In genomic region chr1:219506337-219506944, GRCh38 we compare ENCODE assay signal across 20 cellular contexts.
DNase-seq lines count a peak whose midpoint lies in the region; ATAC-seq, FAIRE-seq and TF ChIP-seq lines count a peak whose summit lies in the region.
"Had no signal": no experiment of that assay in that cellular context is flagged by ENCODE, and none has a peak within 500 bp of the region (broad histone marks: within the 10 kb centered on the region; RNA-seq: fewer than 3 reads in every experiment).

No MANE protein-coding gene starts in this region.

- no peak overlapping the region for H3K14ac ChIP-seq in H1 (ENCODE audit: insufficient read length)

- no peak overlapping the region for H2BK120ac ChIP-seq in H1 (replicated peaks; ENCODE audit: low read depth, low read length)

- BruUV-seq in Caco-2 (replicated peaks; lab: Mats Ljungman, UMichigan), result no TSS peak

- H4K91ac ChIP-seq in H1 (replicated peaks; ENCODE audit: insufficient read length, low read length), result no peak overlapping the region

- H4K20me1 ChIP-seq in H1 (replicated peaks in 1 of 2; ENCODE audit: control insufficient read depth in 1 of 2, insufficient read depth in 2 of 2, low read length in 2 of 2), result no peaks in the 10 kb centered on the region
- H4K20me1 ChIP-seq: BLaER1 had no signal

- WGBS in H1 (ENCODE audit: extremely low coverage in 1 of 2, insufficient coverage in 1 of 2, insufficient read length in 1 of 2, insufficient replicate concordance in 2 of 2, low coverage in 1 of 2, low lambda C conversion rate in 2 of 2, missing lambda C conversion rate in 1 of 2), 2 experiments, result 55% methylated on average over 4 of the region's 4 CpGs; no CpG with 5 or more reads in 1 of the 2 experiments

- H3K36me3 Mint-ChIP-seq in Caco-2 (ENCODE audit: insufficient read depth, unreplicated experiment) (no peaks in the 10 kb centered on the region), nephron progenitor cell (ENCODE audit: low read depth) (peaks cover 17% of the 10 kb centered on the region)
- H3K36me3 Mint-ChIP-seq: IgD-negative memory B cell had no signal

- H4K8ac ChIP-seq in H1 (ENCODE audit: extremely low read depth, insufficient read depth, low read length), result no peak overlapping the region

- CTCF ChIA-PET in Caco-2 (lab: Charles Lee), result no interaction called here
- CTCF ChIA-PET in H1 (lab: Charles Lee; ENCODE audit: partially characterized antibody), result no interaction called here

- no peaks in the 10 kb centered on the region for H3K79me1 ChIP-seq in H1 (ENCODE audit: low read depth, low read length)

- H3K9me3 ChIP-seq in Caco-2 (no peaks in the 10 kb centered on the region), H1 (ENCODE audit: insufficient read depth in 2 of 2, low read depth in 1 of 2, low read length in 1 of 2) (no peaks in the 10 kb centered on the region)
- H3K9me3 ChIP-seq: BLaER1 had no signal

- H3K27ac ChIP-seq in H1 (ENCODE audit: low read depth, low read length), result no peak overlapping the region
- H3K27ac ChIP-seq: BLaER1 had no signal

- no peak for FAIRE-seq in H1 (lab: Jason Lieb, UNC)
- FAIRE-seq: GM12891, GM18507 had no signal

- H3K56ac ChIP-seq in H1 (replicated peaks; ENCODE audit: insufficient read length, low read depth, low read length), result no peak overlapping the region

- no peak overlapping the region for H3K18ac ChIP-seq in H1 (ENCODE audit: extremely low read depth, low read length)

- H2BK15ac ChIP-seq in H1 (ENCODE audit: low read length), result no peak overlapping the region

- H3K27me3 Mint-ChIP-seq in Caco-2 (ENCODE audit: insufficient read depth, unreplicated experiment), result no peaks in the 10 kb centered on the region
- H3K27me3 Mint-ChIP-seq in nephron progenitor cell (ENCODE audit: low read depth, poor library complexity), result no peaks in the 10 kb centered on the region

- H2AFZ ChIP-seq in H1 (ENCODE audit: low read length), result 0 out of 2 replicates have a peak overlapping the region, but pooled peaks have one; percentile 31

- H3K4ac ChIP-seq in H1 (replicated peaks; ENCODE audit: insufficient read length, low read depth, low read length), result no peak overlapping the region

- H3K23ac ChIP-seq in H1 (ENCODE audit: insufficient read length), result no peak overlapping the region

- TF ChIP-seq CTCF in Caco-2 (IDR thresholded peaks at IDR 0.05; ENCODE audit: insufficient read depth in 1 of 2, low read depth in 1 of 2, low read length in 1 of 2, severe bottlenecking in 1 of 2, unreplicated experiment in 1 of 2) (no peak), H1 (IDR thresholded peaks at IDR 0.05; ENCODE audit: control extremely low read depth in 1 of 3, insufficient read depth in 1 of 3, low read depth in 1 of 3, low read length in 3 of 3) (no peak), nephron progenitor cell (IDR thresholded peaks at IDR 0.05) (no peak)

- H3K23me2 ChIP-seq in H1 (ENCODE audit: low read depth, low read length), result no peaks in the 10 kb centered on the region

- peaks cover 8% of the 10 kb centered on the region for H3K9me3 Mint-ChIP-seq in Caco-2 (ENCODE audit: unreplicated experiment)
- H3K9me3 Mint-ChIP-seq in nephron progenitor cell, result peaks cover 8% of the 10 kb centered on the region
- H3K9me3 Mint-ChIP-seq: IgD-negative memory B cell had no signal

- no peak for TF ChIP-seq EP300 in H1 (IDR thresholded peaks at IDR 0.05; ENCODE audit: borderline replicate concordance in 1 of 2, low read depth in 2 of 2, low read length in 2 of 2)

- intact Hi-C loops in Caco-2 (cut with micrococcal nuclease; ENCODE audit: unreplicated experiment), result no loop called here

- DNase-seq in Caco-2 (no peak), NCI-H524 (lab: John Stamatoyannopoulos, UW) (peak; percentile 33 to 83), H1 (ENCODE audit: low read depth in 1 of 2, low spot score in 2 of 2) (no peak), nephron progenitor cell (peak; percentile 46), C1 segment of cervical spinal cord (lab: John Stamatoyannopoulos, UW) (no peak), H4 (ENCODE audit: low spot score) (no peak)
- DNase-seq: GF-D8, GOT3, Kasumi-1, NCI-H1105 treated with DMSO at 0.1 percent for 48 hours, NCI-H187 treated with DMSO at 0.1 percent for 48 hours, NCI-H446, NCI-H774 had no signal

- H3K4me1 ChIP-seq in Caco-2 (peaks cover 16% of the 10 kb centered on the region), H1 (replicated peaks in 1 of 4; ENCODE audit: control insufficient read depth in 3 of 4, insufficient read depth in 4 of 4, low read length in 3 of 4) (no peaks in the 10 kb centered on the region)

- TF ChIP-seq RAD21 in H1 (IDR thresholded peaks at IDR 0.05 in 1 of 2, conservative IDR thresholded peaks at IDR 0.05 in 1 of 2; ENCODE audit: low read depth in 2 of 2, low read length in 2 of 2), result no peak

- H3K36me3 ChIP-seq in Caco-2 (ENCODE audit: control insufficient read depth, insufficient read depth, low read length) (no peaks in the 10 kb centered on the region), H1 (ENCODE audit: control insufficient read depth in 2 of 4, insufficient read depth in 4 of 4, low read length in 3 of 4) (no peaks in the 10 kb centered on the region)
- H3K36me3 ChIP-seq: BLaER1 had no signal

- no peaks in the 10 kb centered on the region for H3K79me2 ChIP-seq in H1 (ENCODE audit: control insufficient read depth in 1 of 2, insufficient read depth in 2 of 2, low read length in 2 of 2)

- H2BK20ac ChIP-seq in H1 (ENCODE audit: low read length), result no peak overlapping the region

- ATAC-seq in GM19452 (IDR thresholded peaks at IDR 0.05; ENCODE audit: unreplicated experiment) (no peak), GM21825 (IDR thresholded peaks at IDR 0.05; ENCODE audit: unreplicated experiment) (no peak)
- ATAC-seq: Panc1 had no signal

- no peak overlapping the region for H2AK5ac ChIP-seq in H1 (ENCODE audit: low read depth, low read length)

- no peak overlapping the region for H4K5ac ChIP-seq in H1 (ENCODE audit: insufficient read length, low read depth, low read length)

- no peak overlapping the region for H2BK5ac ChIP-seq in H1 (ENCODE audit: low read depth, low read length)

- H2BK12ac ChIP-seq in H1 (ENCODE audit: low read depth, low read length), result no peak overlapping the region

- no peak overlapping the region for H3K9ac ChIP-seq in H1 (replicated peaks in 1 of 4; ENCODE audit: extremely low read depth in 1 of 4, low read depth in 3 of 4, low read length in 3 of 4)
- H3K9ac ChIP-seq: BLaER1 had no signal

- TF ChIP-seq POLR2A in H1 (IDR thresholded peaks at IDR 0.05; ENCODE audit: control extremely low read depth in 1 of 2, low read depth in 2 of 2, low read length in 2 of 2), result no peak

- H3K27ac Mint-ChIP-seq in Caco-2 (ENCODE audit: unreplicated experiment) (peak overlapping the region; percentile 48), nephron progenitor cell (peak overlapping the region; percentile 91)
- H3K27ac Mint-ChIP-seq: IgD-negative memory B cell had no signal

- H3K4me3 ChIP-seq in Caco-2 (ENCODE audit: low read depth, low read length) (no peak overlapping the region), H1 (ENCODE audit: extremely low read depth in 1 of 4, insufficient read depth in 2 of 4, low read depth in 3 of 4, low read length in 4 of 4) (no peak overlapping the region)
- H3K4me3 ChIP-seq: BLaER1 had no signal

- no peak overlapping the region for H3K4me3 Mint-ChIP-seq in Caco-2 (ENCODE audit: unreplicated experiment)
- no peak overlapping the region for H3K4me3 Mint-ChIP-seq in nephron progenitor cell
- H3K4me3 Mint-ChIP-seq: IgD-negative memory B cell had no signal

- no peak overlapping the region for H3K4me2 ChIP-seq in H1 (ENCODE audit: insufficient read depth in 1 of 2, low read depth in 2 of 2, low read length in 2 of 2)
- H3K4me2 ChIP-seq: BLaER1 had no signal

- peaks cover 14% of the 10 kb centered on the region for H3K4me1 Mint-ChIP-seq in Caco-2 (ENCODE audit: low read depth, unreplicated experiment)
- peaks cover 64% of the 10 kb centered on the region for H3K4me1 Mint-ChIP-seq in nephron progenitor cell
- H3K4me1 Mint-ChIP-seq: IgD-negative memory B cell had no signal

- POLR2A ChIA-PET in Caco-2 (lab: Charles Lee) (no interaction called here), H1 (lab: Charles Lee; ENCODE audit: partially characterized antibody) (no interaction called here)

- no peaks in the 10 kb centered on the region for H3K27me3 ChIP-seq in Caco-2 (replicated peaks; ENCODE audit: control insufficient read depth, insufficient read depth, low read length)
- H3K27me3 ChIP-seq in H1 (replicated peaks in 1 of 4; ENCODE audit: control insufficient read depth in 3 of 4, extremely low read depth in 1 of 4, insufficient read depth in 3 of 4, low read length in 3 of 4), result no peaks in the 10 kb centered on the region
- H3K27me3 ChIP-seq: BLaER1 had no signal

TF ChIP-seq in H1, 55 proteins besides CTCF, POLR2A, EP300 and RAD21 (continues in another document):
- TF ChIP-seq TEAD4 (IDR thresholded peaks at IDR 0.05; ENCODE audit: low read depth, low read length), result no peak

Comparison
In these comparisons a context has a peak if more than half of its experiments do, and no peak if none do; other contexts are left out.
1. DNase-seq: peak in NCI-H524 (2 of 2) and nephron progenitor cell (single experiment); none in Caco-2 (0 of 2), H1 (0 of 2), C1 segment of cervical spinal cord (0 of 14) and H4 (single experiment).